Comparison of ENCODE assay signal across 1 cellular context in genomic region chr14:102181187-102181586, GRCh38.
TF ChIP-seq lines count a peak whose summit lies in the region.

No MANE protein-coding gene starts in this region.

TF ChIP-seq in GM12878, 131 proteins besides CTCF, POLR2A, EP300 and RAD21:
- TF ChIP-seq, protein P1, sequence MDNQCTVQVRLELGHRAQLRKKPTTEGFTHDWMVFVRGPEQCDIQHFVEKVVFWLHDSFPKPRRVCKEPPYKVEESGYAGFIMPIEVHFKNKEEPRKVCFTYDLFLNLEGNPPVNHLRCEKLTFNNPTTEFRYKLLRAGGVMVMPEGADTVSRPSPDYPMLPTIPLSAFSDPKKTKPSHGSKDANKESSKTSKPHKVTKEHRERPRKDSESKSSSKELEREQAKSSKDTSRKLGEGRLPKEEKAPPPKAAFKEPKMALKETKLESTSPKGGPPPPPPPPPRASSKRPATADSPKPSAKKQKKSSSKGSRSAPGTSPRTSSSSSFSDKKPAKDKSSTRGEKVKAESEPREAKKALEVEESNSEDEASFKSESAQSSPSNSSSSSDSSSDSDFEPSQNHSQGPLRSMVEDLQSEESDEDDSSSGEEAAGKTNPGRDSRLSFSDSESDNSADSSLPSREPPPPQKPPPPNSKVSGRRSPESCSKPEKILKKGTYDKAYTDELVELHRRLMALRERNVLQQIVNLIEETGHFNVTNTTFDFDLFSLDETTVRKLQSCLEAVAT (IDR thresholded peaks at IDR 0.05): peak; percentile 27; the same call in 1 of the 2 replicates
- TF ChIP-seq MTA2 (IDR thresholded peaks at IDR 0.05; ENCODE audit: low read depth) (no peak), ZNF592 (IDR thresholded peaks at IDR 0.05) (no peak)
- TF ChIP-seq, protein P2, sequence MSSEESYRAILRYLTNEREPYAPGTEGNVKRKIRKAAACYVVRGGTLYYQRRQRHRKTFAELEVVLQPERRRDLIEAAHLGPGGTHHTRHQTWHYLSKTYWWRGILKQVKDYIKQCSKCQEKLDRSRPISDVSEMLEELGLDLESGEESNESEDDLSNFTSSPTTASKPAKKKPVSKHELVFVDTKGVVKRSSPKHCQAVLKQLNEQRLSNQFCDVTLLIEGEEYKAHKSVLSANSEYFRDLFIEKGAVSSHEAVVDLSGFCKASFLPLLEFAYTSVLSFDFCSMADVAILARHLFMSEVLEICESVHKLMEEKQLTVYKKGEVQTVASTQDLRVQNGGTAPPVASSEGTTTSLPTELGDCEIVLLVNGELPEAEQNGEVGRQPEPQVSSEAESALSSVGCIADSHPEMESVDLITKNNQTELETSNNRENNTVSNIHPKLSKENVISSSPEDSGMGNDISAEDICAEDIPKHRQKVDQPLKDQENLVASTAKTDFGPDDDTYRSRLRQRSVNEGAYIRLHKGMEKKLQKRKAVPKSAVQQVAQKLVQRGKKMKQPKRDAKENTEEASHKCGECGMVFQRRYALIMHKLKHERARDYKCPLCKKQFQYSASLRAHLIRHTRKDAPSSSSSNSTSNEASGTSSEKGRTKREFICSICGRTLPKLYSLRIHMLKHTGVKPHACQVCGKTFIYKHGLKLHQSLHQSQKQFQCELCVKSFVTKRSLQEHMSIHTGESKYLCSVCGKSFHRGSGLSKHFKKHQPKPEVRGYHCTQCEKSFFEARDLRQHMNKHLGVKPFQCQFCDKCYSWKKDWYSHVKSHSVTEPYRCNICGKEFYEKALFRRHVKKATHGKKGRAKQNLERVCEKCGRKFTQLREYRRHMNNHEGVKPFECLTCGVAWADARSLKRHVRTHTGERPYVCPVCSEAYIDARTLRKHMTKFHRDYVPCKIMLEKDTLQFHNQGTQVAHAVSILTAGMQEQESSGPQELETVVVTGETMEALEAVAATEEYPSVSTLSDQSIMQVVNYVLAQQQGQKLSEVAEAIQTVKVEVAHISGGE (CRISPR knock-in tag; IDR thresholded peaks at IDR 0.05): no peak
TF ChIP-seq in GM12878: peak in this region for 1.
